ENCODE assay signal across 8 cellular contexts in the genomic region with DNA sequence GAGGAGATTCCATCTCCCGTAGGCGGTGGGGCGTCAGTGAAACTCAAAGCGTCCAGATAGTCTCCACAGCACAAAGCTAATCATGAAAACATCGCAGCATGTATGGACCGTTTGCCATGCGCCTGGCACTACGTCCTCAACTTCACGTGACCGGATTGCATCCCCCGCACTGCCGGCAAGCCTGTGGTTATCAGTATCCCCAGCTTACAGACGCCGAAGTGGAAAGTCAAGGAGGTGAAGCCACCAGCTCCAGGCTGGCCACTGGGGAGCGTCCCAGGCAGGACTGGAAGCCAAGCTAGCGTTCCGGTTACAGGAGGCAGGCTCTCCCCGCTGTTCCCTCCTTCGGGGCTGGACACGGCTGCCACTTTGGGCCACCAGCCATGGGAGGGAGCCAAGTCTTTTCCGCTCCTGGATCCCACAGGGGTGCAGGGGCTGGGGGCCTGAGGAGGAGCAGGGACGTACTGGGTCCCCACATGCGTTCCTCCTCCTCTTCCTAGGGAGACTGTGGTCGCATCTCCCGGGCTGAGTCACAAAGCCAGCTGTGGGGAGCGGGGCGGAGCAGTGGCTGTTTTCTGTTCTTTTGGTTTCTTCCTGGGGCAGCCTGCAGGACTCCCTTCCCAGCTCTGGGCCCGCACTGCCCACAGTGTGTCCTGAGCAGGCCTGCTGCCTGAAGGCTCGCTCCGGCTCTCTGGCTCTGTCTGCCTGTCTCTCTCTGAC. TPM values are rescaled to one million over a fixed set of nuclear protein-coding genes. Genes with fewer than 3 reads are reported as not detected.
DNase-seq lines count a peak whose midpoint lies in the region; ATAC-seq and TF ChIP-seq lines count a peak whose summit lies in the region.

No MANE protein-coding gene starts in this region.

- no peak overlapping the region; the same call in 1 of the 2 replicates for H3K4me2 ChIP-seq in GM23338

- DNase-seq in GM23338 (ENCODE audit: low spot score) (peak; percentile 71), RPMI8226 (peak; percentile 13), dermis microvascular lymphatic vessel endothelial cell (ENCODE audit: low read depth in 2 of 2) (peak; percentile 26 to 51), lung (ENCODE audit: low spot score) (no peak), KG1 (lab: John Stamatoyannopoulos, UW) (no peak)

- ATAC-seq in GM23338 (peak; percentile 65), lung (ENCODE audit: insufficient read depth, low FRiP score) (peak; percentile 23), GM21390 (IDR thresholded peaks at IDR 0.05; ENCODE audit: unreplicated experiment) (no peak), HG02885 (IDR thresholded peaks at IDR 0.05; ENCODE audit: poor library complexity, unreplicated experiment) (no peak)

- H3K4me3 ChIP-seq in GM23338 (0 out of 2 replicates have a peak overlapping the region, but pooled peaks have one; percentile 13), lung (peak overlapping the region; percentile 20), thymus (ENCODE audit: low read length) (peak overlapping the region; percentile 43)

- H3K27me3 ChIP-seq in GM23338 (ENCODE audit: insufficient read depth) (peaks cover 19% of the 10 kb centered on the region), lung (ENCODE audit: control insufficient read depth, insufficient read depth) (no peaks in the 10 kb centered on the region), thymus (ENCODE audit: control insufficient read depth, insufficient read depth) (no peaks in the 10 kb centered on the region)

- 5 to 6% methylated on average over 30 of the region's 30 CpGs for WGBS in lung, 2 donors
- 6% methylated on average over 30 of the region's 30 CpGs for WGBS in thymus

- H3K4me1 Mint-ChIP-seq in GM23338: peaks cover 13% of the 10 kb centered on the region

- no peaks in the 10 kb centered on the region; the same call in 2 of the 3 replicates for H3K36me3 Mint-ChIP-seq in GM23338 (ENCODE audit: low read depth)

- H3K9me3 ChIP-seq in lung (ENCODE audit: control insufficient read depth in 2 of 2, insufficient read depth in 1 of 2, low read length in 1 of 2) (no peaks in the 10 kb centered on the region), thymus (ENCODE audit: control insufficient read depth) (no peaks in the 10 kb centered on the region)

- no peaks in the 10 kb centered on the region for H3K9me3 Mint-ChIP-seq in GM23338

- TF ChIP-seq CTCF in GM23338 (conservative IDR thresholded peaks at IDR 0.05; ENCODE audit: low read depth in 2 of 2) (peak in 1 of 2 experiments; percentile 46; a peak in 2 of 4 replicates), lung (IDR thresholded peaks at IDR 0.05; ENCODE audit: control extremely low read depth, extremely low read depth) (no peak)

- no peaks in the 10 kb centered on the region for H4K20me1 ChIP-seq in GM23338 (replicated peaks; ENCODE audit: insufficient read depth)

- H3K9me2 ChIP-seq in GM23338 (ENCODE audit: insufficient read depth): 0 out of 2 replicates have a peak, but pooled peaks cover 3% of the 10 kb centered on the region

- H3K79me2 ChIP-seq in GM23338 (replicated peaks; ENCODE audit: insufficient read depth): no peaks in the 10 kb centered on the region

- H3K4me1 ChIP-seq in GM23338 (ENCODE audit: insufficient read depth): no peaks in the 10 kb centered on the region; the same call in 1 of the 2 replicates
- H3K4me1 ChIP-seq in lung (ENCODE audit: control insufficient read depth in 2 of 2, insufficient read depth in 2 of 2, low read length in 2 of 2): peaks cover 0 to 8% of the 10 kb centered on the region in 2 donors
- H3K4me1 ChIP-seq in thymus (ENCODE audit: control insufficient read depth, insufficient read depth, low read length): peaks cover 62% of the 10 kb centered on the region

- H3K27ac Mint-ChIP-seq in GM23338: no peak overlapping the region

- no peaks in the 10 kb centered on the region for H3F3A ChIP-seq in GM23338 (replicated peaks; ENCODE audit: low read depth)

- H2AFZ ChIP-seq in GM23338: peak overlapping the region; percentile 90

- H3K27ac ChIP-seq in GM23338 (ENCODE audit: low read depth) (no peak overlapping the region), lung (ENCODE audit: low read depth in 1 of 2, low read length in 1 of 2) (no peak overlapping the region), thymus (ENCODE audit: low read depth) (peak overlapping the region; percentile 25)

- H3K4me3 Mint-ChIP-seq in GM23338: peak overlapping the region; percentile 31; the same call in 1 of the 3 replicates

- H3K27me3 Mint-ChIP-seq in GM23338 (ENCODE audit: insufficient read depth, low read depth, poor library complexity): peaks cover 22% of the 10 kb centered on the region

- H3K36me3 ChIP-seq in GM23338 (ENCODE audit: insufficient read depth): no peaks in the 10 kb centered on the region
- no peaks in the 10 kb centered on the region for H3K36me3 ChIP-seq in lung (ENCODE audit: control insufficient read depth in 2 of 2, insufficient read depth in 2 of 2, low read length in 2 of 2)
- no peaks in the 10 kb centered on the region for H3K36me3 ChIP-seq in thymus (ENCODE audit: control insufficient read depth, insufficient read depth)

TF ChIP-seq in GM23338, 12 proteins besides CTCF, POLR2A, EP300 and RAD21 (continues in another document):
- no peak for TF ChIP-seq EZH2phosphoT487 (IDR thresholded peaks at IDR 0.05; ENCODE audit: unreplicated experiment)
- TF ChIP-seq, protein P1, sequence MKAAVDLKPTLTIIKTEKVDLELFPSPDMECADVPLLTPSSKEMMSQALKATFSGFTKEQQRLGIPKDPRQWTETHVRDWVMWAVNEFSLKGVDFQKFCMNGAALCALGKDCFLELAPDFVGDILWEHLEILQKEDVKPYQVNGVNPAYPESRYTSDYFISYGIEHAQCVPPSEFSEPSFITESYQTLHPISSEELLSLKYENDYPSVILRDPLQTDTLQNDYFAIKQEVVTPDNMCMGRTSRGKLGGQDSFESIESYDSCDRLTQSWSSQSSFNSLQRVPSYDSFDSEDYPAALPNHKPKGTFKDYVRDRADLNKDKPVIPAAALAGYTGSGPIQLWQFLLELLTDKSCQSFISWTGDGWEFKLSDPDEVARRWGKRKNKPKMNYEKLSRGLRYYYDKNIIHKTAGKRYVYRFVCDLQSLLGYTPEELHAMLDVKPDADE (IDR thresholded peaks at IDR 0.05): no peak
- TF ChIP-seq ZNF331 (CRISPR knock-in tag; IDR thresholded peaks at IDR 0.05; ENCODE audit: low read depth): no peak
- no peak for TF ChIP-seq STAT1 (IDR thresholded peaks at IDR 0.05; ENCODE audit: unreplicated experiment)
- TF ChIP-seq JUNB (IDR thresholded peaks at IDR 0.05; ENCODE audit: unreplicated experiment): no peak
- TF ChIP-seq CREB1 (CRISPR knock-in tag; IDR thresholded peaks at IDR 0.05; ENCODE audit: low read depth): no peak

RNA-seq across cellular contexts. Expression of a gene that starts 4.3 kb away (rescaled TPM):
- 8.1 and 12.0 TPM in 2 replicates for total RNA-seq in GM23338 (2014; rRNA removed; shearing (Covaris generic))
- polyA plus RNA-seq in GM23338 (2016; fragmentation: Nextera tagmentation; extraction: Ambion mirVana): 2.7 and 3.4 TPM in 2 replicates
- total RNA-seq in dermis microvascular lymphatic vessel endothelial cell: 61.1 and 61.7 TPM in 2 replicates
- 10 to 100 TPM; 34.2 to 51.5 TPM for total RNA-seq in lung
- polyA plus RNA-seq in lung: 10 to 100 TPM; 15.2 to 22.5 TPM
- polyA plus RNA-seq in thymus: 28.2 TPM

RNA-seq across cellular contexts. Expression of a gene that starts 49.2 kb away (rescaled TPM):
- not detected in 2 replicates for total RNA-seq in GM23338 (2014; rRNA removed; shearing (Covaris generic))
- polyA plus RNA-seq in GM23338 (2016; fragmentation: Nextera tagmentation; extraction: Ambion mirVana) (not detected in 2 replicates), lung (not detected), thymus (not detected)
- total RNA-seq in dermis microvascular lymphatic vessel endothelial cell (not detected in 2 replicates), lung (not detected)

Comparison
In these comparisons a context has a peak if more than half of its experiments do, and no peak if none do; other contexts are left out.
1. ATAC-seq: peak in GM23338 (single experiment) and lung (single experiment); none in GM21390 (single experiment) and HG02885 (single experiment).
2. DNase-seq: peak in GM23338 (single experiment), RPMI8226 (single experiment) and dermis microvascular lymphatic vessel endothelial cell (2 of 2); none in lung (single experiment) and KG1 (single experiment).
3. Peak in every context shown above with its lines, with median percentiles within 50 percentile points of each other: H3K4me3 ChIP-seq.